ENCODE assay signal across 1 cellular context in the genomic region with DNA sequence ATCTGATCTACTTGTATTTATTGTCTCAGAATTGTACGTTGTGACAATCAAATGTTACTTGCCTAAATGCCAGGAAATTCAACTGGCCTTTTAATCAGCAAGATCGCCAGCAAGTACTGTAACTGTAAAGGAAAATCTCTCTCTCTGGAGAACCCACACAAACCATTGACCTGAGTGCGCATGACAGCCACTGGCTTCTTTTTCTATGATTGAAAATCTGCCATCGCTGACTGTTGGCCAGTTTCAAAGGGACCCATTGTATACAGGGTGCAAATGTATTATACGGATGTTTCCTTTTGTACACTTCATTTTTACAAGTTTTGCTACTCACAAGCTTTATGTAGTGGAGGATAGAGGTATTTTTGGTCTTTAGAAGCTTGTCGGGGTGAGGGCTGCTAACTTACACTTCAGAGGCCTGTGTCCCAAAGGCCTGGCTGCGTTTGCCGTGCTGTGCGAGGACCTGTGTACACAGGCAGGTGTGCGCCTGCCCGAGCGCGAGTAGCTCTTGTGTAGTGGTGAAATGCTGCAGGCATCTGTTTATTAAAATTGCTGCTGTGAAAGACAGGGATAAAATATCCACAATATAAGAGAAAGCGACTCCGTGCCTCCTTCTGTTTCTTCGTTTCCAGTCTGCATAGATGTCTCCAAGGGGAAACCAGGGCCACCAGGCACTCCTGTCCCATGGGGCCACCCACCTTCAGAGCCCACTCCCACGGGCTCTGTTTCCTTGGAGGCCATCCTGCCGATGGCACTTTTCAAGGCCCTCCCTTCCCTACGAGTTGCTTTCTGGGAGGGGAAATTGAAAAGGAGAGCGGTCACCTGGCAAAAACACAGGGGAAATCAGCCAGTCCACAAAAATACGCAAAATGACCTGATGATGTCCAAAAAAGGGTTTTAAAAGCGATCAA.
TF ChIP-seq lines count a peak whose summit lies in the region.

No MANE protein-coding gene starts in this region.

TF ChIP-seq in H1, 55 proteins besides CTCF, POLR2A, EP300 and RAD21:
- no peak for TF ChIP-seq YY1 (IDR thresholded peaks at IDR 0.05; ENCODE audit: low read depth, low read length)
- no peak for TF ChIP-seq PHF8 (conservative IDR thresholded peaks at IDR 0.05; ENCODE audit: low read depth, low read length)
- TF ChIP-seq SRF (IDR thresholded peaks at IDR 0.05; ENCODE audit: low read depth, low read length): no peak
- no peak for TF ChIP-seq EZH2 (IDR thresholded peaks at IDR 0.05; ENCODE audit: low read depth, low read length, severe bottlenecking)
- TF ChIP-seq ZNF274 (IDR thresholded peaks at IDR 0.05; ENCODE audit: borderline replicate concordance, extremely low read depth, low read length): no peak
- no peak for TF ChIP-seq RNF2 (IDR thresholded peaks at IDR 0.05; ENCODE audit: borderline replicate concordance, low read depth, low read length, missing control alignments, poor library complexity, severe bottlenecking)
- TF ChIP-seq, protein P1, sequence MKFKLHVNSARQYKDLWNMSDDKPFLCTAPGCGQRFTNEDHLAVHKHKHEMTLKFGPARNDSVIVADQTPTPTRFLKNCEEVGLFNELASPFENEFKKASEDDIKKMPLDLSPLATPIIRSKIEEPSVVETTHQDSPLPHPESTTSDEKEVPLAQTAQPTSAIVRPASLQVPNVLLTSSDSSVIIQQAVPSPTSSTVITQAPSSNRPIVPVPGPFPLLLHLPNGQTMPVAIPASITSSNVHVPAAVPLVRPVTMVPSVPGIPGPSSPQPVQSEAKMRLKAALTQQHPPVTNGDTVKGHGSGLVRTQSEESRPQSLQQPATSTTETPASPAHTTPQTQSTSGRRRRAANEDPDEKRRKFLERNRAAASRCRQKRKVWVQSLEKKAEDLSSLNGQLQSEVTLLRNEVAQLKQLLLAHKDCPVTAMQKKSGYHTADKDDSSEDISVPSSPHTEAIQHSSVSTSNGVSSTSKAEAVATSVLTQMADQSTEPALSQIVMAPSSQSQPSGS (IDR thresholded peaks at IDR 0.05; ENCODE audit: low read length): no peak
- TF ChIP-seq KDM5A (IDR thresholded peaks at IDR 0.05; ENCODE audit: low read length): no peak
- TF ChIP-seq SIRT6 (IDR thresholded peaks at IDR 0.05; ENCODE audit: low read length): no peak
- TF ChIP-seq GABPA (IDR thresholded peaks at IDR 0.05; ENCODE audit: borderline replicate concordance, insufficient read depth, low read length): no peak
- no peak for TF ChIP-seq MAFK (IDR thresholded peaks at IDR 0.05; ENCODE audit: low read depth, low read length)
- TF ChIP-seq, protein P2, sequence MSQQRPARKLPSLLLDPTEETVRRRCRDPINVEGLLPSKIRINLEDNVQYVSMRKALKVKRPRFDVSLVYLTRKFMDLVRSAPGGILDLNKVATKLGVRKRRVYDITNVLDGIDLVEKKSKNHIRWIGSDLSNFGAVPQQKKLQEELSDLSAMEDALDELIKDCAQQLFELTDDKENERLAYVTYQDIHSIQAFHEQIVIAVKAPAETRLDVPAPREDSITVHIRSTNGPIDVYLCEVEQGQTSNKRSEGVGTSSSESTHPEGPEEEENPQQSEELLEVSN (IDR thresholded peaks at IDR 0.05): no peak
- TF ChIP-seq ASH2L (IDR thresholded peaks at IDR 0.05; ENCODE audit: low read length): no peak
- TF ChIP-seq POLR2AphosphoS5 (IDR thresholded peaks at IDR 0.05; ENCODE audit: low read depth, low read length): no peak
